16 cellular contexts compared by ENCODE assay signal in the genomic region with DNA sequence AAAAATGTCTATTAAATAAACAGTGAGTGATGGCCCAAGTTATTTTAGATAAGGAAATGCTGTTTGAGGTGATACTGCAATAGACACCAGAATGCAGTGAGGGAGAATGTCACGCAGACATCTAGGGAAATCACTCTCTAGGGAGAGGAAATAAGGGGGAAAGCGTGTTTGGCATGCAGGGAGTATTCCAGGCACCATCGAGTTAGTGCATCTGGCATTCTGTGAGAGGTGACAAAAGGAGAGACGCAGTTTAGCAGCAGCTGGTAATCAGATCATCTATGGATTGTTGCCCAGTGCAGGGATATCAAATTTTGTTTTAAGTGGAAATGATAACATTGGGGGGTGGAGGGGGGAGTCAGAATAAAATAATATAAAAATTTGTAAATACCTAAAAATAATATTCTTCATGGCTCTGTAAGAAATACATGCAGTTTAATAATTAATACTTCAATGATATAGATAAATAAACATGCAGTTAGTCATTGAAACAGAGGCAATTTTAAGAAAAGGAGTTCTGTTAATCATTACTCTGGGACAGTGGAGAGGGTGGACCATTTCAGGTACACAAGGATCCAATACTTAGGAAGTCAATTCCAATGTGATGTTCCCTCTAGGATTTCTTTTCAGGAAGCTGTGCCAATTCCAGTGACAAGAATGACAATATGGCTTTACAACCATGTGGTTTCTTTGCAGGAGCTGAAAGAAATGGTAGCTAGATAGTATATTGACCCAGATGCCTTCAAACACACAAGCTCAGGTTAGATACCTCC.
DNase-seq lines count a peak whose midpoint lies in the region; ATAC-seq and TF ChIP-seq lines count a peak whose summit lies in the region.
"Had no signal": no experiment of that assay in that cellular context is flagged by ENCODE, and none has a peak within 500 bp of the region (broad histone marks: within the 10 kb centered on the region; RNA-seq: fewer than 3 reads in every experiment).

No MANE protein-coding gene starts in this region.

- H3K36me3 Mint-ChIP-seq in brain (no peaks in the 10 kb centered on the region), T-cell (no peaks in the 10 kb centered on the region)

- POLR2A ChIA-PET in T-cell (lab: Charles Lee): no interaction called here

- CTCF ChIA-PET in T-cell (lab: Charles Lee): no interaction called here

- H3K27me3 Mint-ChIP-seq in brain: peaks cover 9% of the 10 kb centered on the region
- no peaks in the 10 kb centered on the region for H3K27me3 Mint-ChIP-seq in T-cell

- no peak for TF ChIP-seq CTCF in brain (conservative IDR thresholded peaks at IDR 0.05)

- DNase-seq in COR-L47 (lab: John Stamatoyannopoulos, UW): peak; percentile 82
- peak in 2 of 3 experiments; percentile 65 to 94 for DNase-seq in NCI-H1417 (lab: John Stamatoyannopoulos, UW)
- peak; percentile 43 for DNase-seq in NCI-H345 (lab: John Stamatoyannopoulos, UW)
- DNase-seq in RKO (ENCODE audit: low spot score): no peak
- DNase-seq in activated CD4-positive, alpha-beta T cell treated with anti-CD3 and anti-CD28 coated beads, Interleukin-2, amount 50 U/mL, for 1 hour: no peak
- DNase-seq in NK-92 (lab: John Stamatoyannopoulos, UW; ENCODE audit: unreplicated experiment): no peak
- DNase-seq in T-cell: no peak
- DNase-seq: activated CD4-positive, CD25-positive, alpha-beta regulatory T cell; adrenal gland; erythroblast; right lobe of liver; Right ventricle myocardium superior; T-helper 2 cell had no signal

- peaks cover 0 to 2% (median 0%) of the 10 kb centered on the region in 5 experiments for H3K9me3 Mint-ChIP-seq in brain
- peaks cover 6 to 24% (median 16%) of the 10 kb centered on the region in 3 donors for H3K9me3 Mint-ChIP-seq in T-cell

- H3K4me1 Mint-ChIP-seq in brain (peaks cover 26% of the 10 kb centered on the region), T-cell (peaks cover 0 to 2% (median 0%) of the 10 kb centered on the region in 3 donors)

- H3K27ac Mint-ChIP-seq in brain (peak overlapping the region in 4 of 5 experiments; percentile 15 to 82 (median 18)), T-cell (no peak overlapping the region)

- peak overlapping the region in 2 of 5 experiments; percentile 9 to 17 for H3K4me3 Mint-ChIP-seq in brain
- H3K4me3 Mint-ChIP-seq in T-cell: no peak overlapping the region

- no peak for ATAC-seq in T-cell (replicated peaks in 1 of 4)
- ATAC-seq: gastroesophageal sphincter, left lobe of liver, right lobe of liver had no signal

Comparison
In these comparisons a context has a peak if more than half of its experiments do, and no peak if none do; other contexts are left out.
1. DNase-seq: peak in COR-L47 (single experiment), NCI-H1417 (2 of 3) and NCI-H345 (single experiment); none in RKO (single experiment), activated CD4-positive, alpha-beta T cell treated with anti-CD3 and anti-CD28 coated beads, Interleukin-2, amount 50 U/mL, for 1 hour (single experiment), NK-92 (single experiment) and T-cell (0 of 34).
2. H3K27ac Mint-ChIP-seq: peak in brain (4 of 5); none in T-cell (0 of 2).